ENCODE assay signal across 8 cellular contexts in the genomic region with DNA sequence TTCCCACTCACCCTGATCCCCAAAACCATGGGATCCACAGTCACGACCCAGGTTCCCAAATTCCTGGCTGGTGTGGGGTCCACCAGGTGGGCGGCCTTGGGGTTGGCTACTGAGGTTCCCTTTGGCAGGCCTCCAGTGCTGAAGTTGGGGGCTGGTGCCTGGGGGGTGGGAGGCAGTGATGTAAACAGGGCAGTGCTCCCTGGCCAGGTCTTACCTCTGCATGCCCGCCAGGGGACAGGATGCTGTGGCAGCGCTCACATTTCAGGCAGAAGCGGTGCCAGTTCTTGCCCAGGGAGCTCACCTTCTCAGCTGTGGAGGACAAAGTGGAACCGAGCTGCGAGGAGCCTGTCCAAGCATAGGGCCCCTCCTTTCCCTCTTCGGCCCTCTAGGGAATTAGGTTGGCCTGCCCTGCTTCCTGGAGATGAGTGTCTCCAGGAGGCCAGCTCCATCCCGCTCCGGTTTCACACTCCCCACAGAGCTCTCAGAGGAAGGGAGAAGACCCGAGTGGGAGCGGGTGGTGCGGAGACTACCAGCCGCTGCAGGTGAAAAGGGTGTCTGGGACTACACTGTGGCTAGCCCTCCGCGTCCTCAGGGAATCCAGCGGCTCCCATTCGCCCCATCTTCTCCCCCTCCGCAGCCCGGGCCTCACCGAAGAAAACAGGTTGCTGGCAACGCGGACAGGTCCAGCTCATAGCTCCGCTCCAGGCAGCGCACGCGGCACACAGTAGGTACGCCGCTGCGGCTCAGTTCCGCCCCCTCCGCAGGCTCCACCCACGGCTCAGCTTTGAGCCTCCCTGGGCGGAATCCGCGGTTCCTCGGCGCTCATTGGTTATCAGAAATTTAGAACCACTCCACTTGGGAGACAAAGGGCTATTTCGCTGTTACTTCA. TPM values are rescaled to one million over a fixed set of nuclear protein-coding genes. Genes with fewer than 3 reads are reported as not detected.
DNase-seq lines count a peak whose midpoint lies in the region; ATAC-seq and TF ChIP-seq lines count a peak whose summit lies in the region.

A gene with protein sequence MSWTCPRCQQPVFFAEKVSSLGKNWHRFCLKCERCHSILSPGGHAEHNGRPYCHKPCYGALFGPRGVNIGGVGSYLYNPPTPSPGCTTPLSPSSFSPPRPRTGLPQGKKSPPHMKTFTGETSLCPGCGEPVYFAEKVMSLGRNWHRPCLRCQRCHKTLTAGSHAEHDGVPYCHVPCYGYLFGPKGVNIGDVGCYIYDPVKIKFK (minus strand): TSS at position 726 of the 889 bp plus-strand sequence. CDS start 34 bp downstream, at position 692.

- no peak for TF ChIP-seq CTCF in ascending aorta (IDR thresholded peaks at IDR 0.05)

- H3K36me3 ChIP-seq in ascending aorta = no peaks in the 10 kb centered on the region

- H3K27ac ChIP-seq in ascending aorta = no peak within 1 kb of the TSS

- H3K4me3 ChIP-seq in ascending aorta = peak within 1 kb of the TSS; percentile 38 to 60

- peaks cover 5% of the 10 kb centered on the region for H3K27me3 ChIP-seq in ascending aorta

- no peaks in the 10 kb centered on the region for H3K9me3 ChIP-seq in ascending aorta

- DNase-seq in EL = peak; percentile 29
- peak; percentile 26 for DNase-seq in OCI-M1 (lab: John Stamatoyannopoulos, UW)
- no peak for DNase-seq in ascending aorta (ENCODE audit: low spot score in 2 of 2)
- peak; percentile 44 for DNase-seq in iPS DF 4.7 (ENCODE audit: extremely low read depth, low spot score)
- peak; percentile 42 for DNase-seq in stimulated activated CD4-positive, alpha-beta T cell treated with anti-CD3 and anti-CD28 coated beads, Interleukin-12 subunit alpha, Interleukin-12 subunit beta, amount 100 ng/mL, for 4 hours

- no peaks in the 10 kb centered on the region for H3K4me1 ChIP-seq in ascending aorta

- intact Hi-C loops in ascending aorta (cut with DNase I) = no loop called here

- ATAC-seq in HG02678 (IDR thresholded peaks at IDR 0.05; ENCODE audit: unreplicated experiment) (peak; percentile 59), HG02884 (IDR thresholded peaks at IDR 0.05; ENCODE audit: unreplicated experiment) (no peak), SK-N-SH treated with all-trans-retinoic acid at 6 μM for 48 hours (no peak)

TF ChIP-seq in SK-N-SH treated with all-trans-retinoic acid at 6 μM for 48 hours, 23 proteins besides CTCF, POLR2A, EP300 and RAD21:
- no peak for TF ChIP-seq TOX (CRISPR knock-in tag; IDR thresholded peaks at IDR 0.05; ENCODE audit: borderline replicate concordance)
- TF ChIP-seq, protein P1, sequence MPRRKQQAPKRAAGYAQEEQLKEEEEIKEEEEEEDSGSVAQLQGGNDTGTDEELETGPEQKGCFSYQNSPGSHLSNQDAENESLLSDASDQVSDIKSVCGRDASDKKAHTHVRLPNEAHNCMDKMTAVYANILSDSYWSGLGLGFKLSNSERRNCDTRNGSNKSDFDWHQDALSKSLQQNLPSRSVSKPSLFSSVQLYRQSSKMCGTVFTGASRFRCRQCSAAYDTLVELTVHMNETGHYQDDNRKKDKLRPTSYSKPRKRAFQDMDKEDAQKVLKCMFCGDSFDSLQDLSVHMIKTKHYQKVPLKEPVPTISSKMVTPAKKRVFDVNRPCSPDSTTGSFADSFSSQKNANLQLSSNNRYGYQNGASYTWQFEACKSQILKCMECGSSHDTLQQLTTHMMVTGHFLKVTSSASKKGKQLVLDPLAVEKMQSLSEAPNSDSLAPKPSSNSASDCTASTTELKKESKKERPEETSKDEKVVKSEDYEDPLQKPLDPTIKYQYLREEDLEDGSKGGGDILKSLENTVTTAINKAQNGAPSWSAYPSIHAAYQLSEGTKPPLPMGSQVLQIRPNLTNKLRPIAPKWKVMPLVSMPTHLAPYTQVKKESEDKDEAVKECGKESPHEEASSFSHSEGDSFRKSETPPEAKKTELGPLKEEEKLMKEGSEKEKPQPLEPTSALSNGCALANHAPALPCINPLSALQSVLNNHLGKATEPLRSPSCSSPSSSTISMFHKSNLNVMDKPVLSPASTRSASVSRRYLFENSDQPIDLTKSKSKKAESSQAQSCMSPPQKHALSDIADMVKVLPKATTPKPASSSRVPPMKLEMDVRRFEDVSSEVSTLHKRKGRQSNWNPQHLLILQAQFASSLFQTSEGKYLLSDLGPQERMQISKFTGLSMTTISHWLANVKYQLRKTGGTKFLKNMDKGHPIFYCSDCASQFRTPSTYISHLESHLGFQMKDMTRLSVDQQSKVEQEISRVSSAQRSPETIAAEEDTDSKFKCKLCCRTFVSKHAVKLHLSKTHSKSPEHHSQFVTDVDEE (CRISPR knock-in tag; IDR thresholded peaks at IDR 0.05) = no peak
- TF ChIP-seq, protein P2, sequence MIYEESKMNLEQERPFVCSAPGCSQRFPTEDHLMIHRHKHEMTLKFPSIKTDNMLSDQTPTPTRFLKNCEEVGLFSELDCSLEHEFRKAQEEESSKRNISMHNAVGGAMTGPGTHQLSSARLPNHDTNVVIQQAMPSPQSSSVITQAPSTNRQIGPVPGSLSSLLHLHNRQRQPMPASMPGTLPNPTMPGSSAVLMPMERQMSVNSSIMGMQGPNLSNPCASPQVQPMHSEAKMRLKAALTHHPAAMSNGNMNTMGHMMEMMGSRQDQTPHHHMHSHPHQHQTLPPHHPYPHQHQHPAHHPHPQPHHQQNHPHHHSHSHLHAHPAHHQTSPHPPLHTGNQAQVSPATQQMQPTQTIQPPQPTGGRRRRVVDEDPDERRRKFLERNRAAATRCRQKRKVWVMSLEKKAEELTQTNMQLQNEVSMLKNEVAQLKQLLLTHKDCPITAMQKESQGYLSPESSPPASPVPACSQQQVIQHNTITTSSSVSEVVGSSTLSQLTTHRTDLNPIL (CRISPR knock-in tag; IDR thresholded peaks at IDR 0.05; ENCODE audit: low read depth) = no peak
- no peak for TF ChIP-seq PPARA (CRISPR knock-in tag; IDR thresholded peaks at IDR 0.05; ENCODE audit: borderline replicate concordance)
- TF ChIP-seq ZNF8 (CRISPR knock-in tag; IDR thresholded peaks at IDR 0.05) = no peak

RNA-seq across cellular contexts. Expression of the gene that starts here (rescaled TPM):
- total RNA-seq in ascending aorta = not detected

Comparison
In these comparisons a context has a peak if more than half of its experiments do, and no peak if none do; other contexts are left out.
1. DNase-seq: peak in EL (single experiment), OCI-M1 (single experiment), iPS DF 4.7 (single experiment) and stimulated activated CD4-positive, alpha-beta T cell treated with anti-CD3 and anti-CD28 coated beads, Interleukin-12 subunit alpha, Interleukin-12 subunit beta, amount 100 ng/mL, for 4 hours (single experiment); none in ascending aorta (0 of 2).